18 cellular contexts compared by ENCODE assay signal in genomic region chr14:71327691-71328090, GRCh38. TPM values are rescaled to one million over a fixed set of nuclear protein-coding genes. Genes with fewer than 3 reads are reported as not detected.
A peak's percentile ranks its signal among the peaks of the same experiment; 100 is the strongest.
DNase-seq lines count a peak whose midpoint lies in the region; ATAC-seq and TF ChIP-seq lines count a peak whose summit lies in the region.
"Had no signal": no experiment of that assay in that cellular context is flagged by ENCODE, and none has a peak within 500 bp of the region (broad histone marks: within the 10 kb centered on the region; RNA-seq: fewer than 3 reads in every experiment).

No MANE protein-coding gene starts in this region.

- H3K27ac ChIP-seq in SJCRH30 (no peak overlapping the region), gastroesophageal sphincter (no peak overlapping the region)
- H3K27ac ChIP-seq: left ventricle myocardium inferior, vagina had no signal

- H3K27me3 Mint-ChIP-seq in activated CD4-positive, alpha-beta memory T cell treated with anti-CD3 and anti-CD28 coated beads, Interleukin-2, amount 10 ng/mL, durations not matched to agents 7 days and 5 days: no peaks in the 10 kb centered on the region
- H3K27me3 Mint-ChIP-seq in activated CD4-positive, alpha-beta memory T cell treated with anti-CD3 and anti-CD28 coated beads for 36 hours: no peaks in the 10 kb centered on the region
- H3K27me3 Mint-ChIP-seq in activated B cell treated with CpG ODN at 0.5 μM for 24 hours (no peaks in the 10 kb centered on the region), immature natural killer cell (ENCODE audit: low read depth in 3 of 3) (peaks cover 0 to 1% (median 0%) of the 10 kb centered on the region in 3 donors)
- H3K27me3 Mint-ChIP-seq: brain; CD4-positive, alpha-beta T cell had no signal

- TF ChIP-seq POLR2A in gastroesophageal sphincter (IDR thresholded peaks at IDR 0.05): no peak

- WGBS in gastroesophageal sphincter (ENCODE audit: low coverage in 1 of 2), 2 donors: 77% methylated on average over 1 of the region's 1 CpG; no CpG with 5 or more reads in 1 of the 2 donors

- H3K9me3 Mint-ChIP-seq in activated CD4-positive, alpha-beta memory T cell treated with anti-CD3 and anti-CD28 coated beads, Interleukin-2, amount 10 ng/mL, durations not matched to agents 7 days and 5 days: no peaks in the 10 kb centered on the region
- H3K9me3 Mint-ChIP-seq in activated CD4-positive, alpha-beta memory T cell treated with anti-CD3 and anti-CD28 coated beads for 36 hours: no peaks in the 10 kb centered on the region
- H3K9me3 Mint-ChIP-seq in activated B cell treated with CpG ODN at 0.5 μM for 24 hours (no peaks in the 10 kb centered on the region), immature natural killer cell (no peaks in the 10 kb centered on the region)
- no peaks in the 10 kb centered on the region for H3K9me3 Mint-ChIP-seq in stimulated activated effector memory CD8-positive, alpha-beta T cell treated with anti-CD3 and anti-CD28 coated beads, Interleukin-12 subunit alpha, Interleukin-12 subunit beta, amount 100 ng/mL, for 72 hours
- H3K9me3 Mint-ChIP-seq: activated naive CD4-positive, alpha-beta T cell treated with anti-CD3 and anti-CD28 coated beads for 36 hours; CD4-positive, alpha-beta T cell had no signal

- DNase-seq in activated CD4-positive, alpha-beta memory T cell treated with anti-CD3 and anti-CD28 coated beads, Interleukin-2, amount 10 ng/mL, durations not matched to agents 7 days and 5 days: no peak
- DNase-seq in activated CD4-positive, alpha-beta memory T cell treated with anti-CD3 and anti-CD28 coated beads for 36 hours: no peak
- DNase-seq in activated B cell treated with CpG ODN at 0.5 μM for 24 hours (no peak), immature natural killer cell (no peak), SJCRH30 (no peak)
- DNase-seq in stimulated activated effector memory CD8-positive, alpha-beta T cell treated with anti-CD3 and anti-CD28 coated beads, Interleukin-12 subunit alpha, Interleukin-12 subunit beta, amount 100 ng/mL, for 72 hours (ENCODE audit: low spot score in 2 of 2): no peak
- DNase-seq: activated naive CD4-positive, alpha-beta T cell treated with anti-CD3 and anti-CD28 coated beads for 36 hours; CD4-positive, alpha-beta T cell; DMS79 treated with DMSO at 0.1 percent for 48 hours; Karpas-422; left ventricle myocardium inferior; NCI-H1417; NCI-H2171 treated with DMSO at 0.1 percent for 48 hours; stimulated activated CD4-positive, alpha-beta T cell treated with anti-CD3 and anti-CD28 coated beads, Interleukin-12 subunit alpha, Interleukin-12 subunit beta, amount 100 ng/mL, for 4 hours had no signal

- CTCF ChIA-PET in activated CD4-positive, alpha-beta memory T cell treated with anti-CD3 and anti-CD28 coated beads, Interleukin-2, amount 10 ng/mL, durations not matched to agents 7 days and 5 days (lab: Charles Lee): no interaction called here
- CTCF ChIA-PET in activated CD4-positive, alpha-beta memory T cell treated with anti-CD3 and anti-CD28 coated beads for 36 hours (lab: Charles Lee): interaction anchor here (0.9 kb wide), 1 partner anchor 76 kb away, joined by 3 read pairs; no protein-coding TSS in a partner anchor
- CTCF ChIA-PET in activated B cell treated with CpG ODN at 0.5 μM for 24 hours (lab: Charles Lee): interaction anchor here (8.5 kb wide), 1 partner anchor 74 kb away, joined by 208 read pairs; no protein-coding TSS in a partner anchor

- peaks cover 80% of the 10 kb centered on the region for H3K4me1 Mint-ChIP-seq in activated CD4-positive, alpha-beta memory T cell treated with anti-CD3 and anti-CD28 coated beads, Interleukin-2, amount 10 ng/mL, durations not matched to agents 7 days and 5 days
- H3K4me1 Mint-ChIP-seq in activated CD4-positive, alpha-beta memory T cell treated with anti-CD3 and anti-CD28 coated beads for 36 hours (ENCODE audit: low read depth): peaks cover 77% of the 10 kb centered on the region
- H3K4me1 Mint-ChIP-seq in activated B cell treated with CpG ODN at 0.5 μM for 24 hours: peaks cover 91% of the 10 kb centered on the region
- peaks cover 55 to 75% of the 10 kb centered on the region in 2 donors for H3K4me1 Mint-ChIP-seq in immature natural killer cell
- H3K4me1 Mint-ChIP-seq in stimulated activated effector memory CD8-positive, alpha-beta T cell treated with anti-CD3 and anti-CD28 coated beads, Interleukin-12 subunit alpha, Interleukin-12 subunit beta, amount 100 ng/mL, for 72 hours: peaks cover 87% of the 10 kb centered on the region

- H3K9me3 ChIP-seq in SJCRH30 (replicated peaks) (0 out of 2 replicates have a peak, but pooled peaks cover 5% of the 10 kb centered on the region), gastroesophageal sphincter (no peaks in the 10 kb centered on the region)
- H3K9me3 ChIP-seq: left ventricle myocardium inferior, vagina had no signal

- H3K4me1 ChIP-seq in SJCRH30 (no peaks in the 10 kb centered on the region), gastroesophageal sphincter (peaks cover 0 to 43% (median 0%) of the 10 kb centered on the region in 3 donors)
- H3K4me1 ChIP-seq: left ventricle myocardium inferior, vagina had no signal

- POLR2A ChIA-PET in activated CD4-positive, alpha-beta memory T cell treated with anti-CD3 and anti-CD28 coated beads, Interleukin-2, amount 10 ng/mL, durations not matched to agents 7 days and 5 days (lab: Charles Lee): interaction anchor here (0.6 to 7.9 kb wide), 4 partner anchors 67 to 467 kb away, joined by 3 to 78 read pairs (median 4); no protein-coding TSS in a partner anchor
- POLR2A ChIA-PET in activated CD4-positive, alpha-beta memory T cell treated with anti-CD3 and anti-CD28 coated beads for 36 hours (lab: Charles Lee): no interaction called here
- POLR2A ChIA-PET in activated B cell treated with CpG ODN at 0.5 μM for 24 hours (lab: Charles Lee): interaction anchor here (1.0 to 8.8 kb wide), 3 partner anchors 29 to 76 kb away, joined by 8 to 164 read pairs (median 37); no protein-coding TSS in a partner anchor

- intact Hi-C loops in activated CD4-positive, alpha-beta memory T cell treated with anti-CD3 and anti-CD28 coated beads for 36 hours (cut with micrococcal nuclease): loop anchor here (10.0 kb wide), 2 partner anchors 213 to 443 kb away; no protein-coding TSS in a partner anchor
- intact Hi-C loops in activated B cell treated with CpG ODN at 0.5 μM for 24 hours (cut with micrococcal nuclease): loop anchor here (1.0 to 10.0 kb wide), 2 partner anchors 10 to 523 kb away; partner anchors contain the start of gene MAP3K9

- TF ChIP-seq EP300 in gastroesophageal sphincter (IDR thresholded peaks at IDR 0.05): no peak

- 0 out of 2 replicates have a peak, but pooled peaks cover 2% of the 10 kb centered on the region for H3K36me3 ChIP-seq in SJCRH30
- no peaks in the 10 kb centered on the region for H3K36me3 ChIP-seq in gastroesophageal sphincter
- H3K36me3 ChIP-seq: left ventricle myocardium inferior, vagina had no signal

- H3K4me3 ChIP-seq in SJCRH30 (no peak overlapping the region), gastroesophageal sphincter (no peak overlapping the region)
- H3K4me3 ChIP-seq: left ventricle myocardium inferior, vagina had no signal

- peaks cover 45% of the 10 kb centered on the region for H3K36me3 Mint-ChIP-seq in activated CD4-positive, alpha-beta memory T cell treated with anti-CD3 and anti-CD28 coated beads, Interleukin-2, amount 10 ng/mL, durations not matched to agents 7 days and 5 days (ENCODE audit: low read depth)
- H3K36me3 Mint-ChIP-seq in activated CD4-positive, alpha-beta memory T cell treated with anti-CD3 and anti-CD28 coated beads for 36 hours: peaks cover 8% of the 10 kb centered on the region
- peaks cover 28% of the 10 kb centered on the region for H3K36me3 Mint-ChIP-seq in activated B cell treated with CpG ODN at 0.5 μM for 24 hours (ENCODE audit: low read depth)
- H3K36me3 Mint-ChIP-seq in immature natural killer cell: peaks cover 0 to 5% (median 0%) of the 10 kb centered on the region in 3 donors
- peaks cover 26% of the 10 kb centered on the region for H3K36me3 Mint-ChIP-seq in stimulated activated effector memory CD8-positive, alpha-beta T cell treated with anti-CD3 and anti-CD28 coated beads, Interleukin-12 subunit alpha, Interleukin-12 subunit beta, amount 100 ng/mL, for 72 hours

- ATAC-seq in activated B cell treated with CpG ODN at 0.5 μM for 24 hours (ENCODE audit: low read depth): no peak
- no peak for ATAC-seq in stimulated activated effector memory CD8-positive, alpha-beta T cell treated with anti-CD3 and anti-CD28 coated beads, Interleukin-12 subunit alpha, Interleukin-12 subunit beta, amount 100 ng/mL, for 72 hours
- ATAC-seq in gastroesophageal sphincter: no peak
- no peak for ATAC-seq in HG02840 (IDR thresholded peaks at IDR 0.05; ENCODE audit: low FRiP score, unreplicated experiment)

- TF ChIP-seq CTCF in activated B cell treated with CpG ODN at 0.5 μM for 24 hours (IDR thresholded peaks at IDR 0.05): no peak
- TF ChIP-seq CTCF in gastroesophageal sphincter (IDR thresholded peaks at IDR 0.05): no peak

- H3K27me3 ChIP-seq in SJCRH30 (no peaks in the 10 kb centered on the region), gastroesophageal sphincter (no peaks in the 10 kb centered on the region)
- H3K27me3 ChIP-seq: vagina had no signal

- H3K4me3 Mint-ChIP-seq in activated CD4-positive, alpha-beta memory T cell treated with anti-CD3 and anti-CD28 coated beads, Interleukin-2, amount 10 ng/mL, durations not matched to agents 7 days and 5 days: no peak overlapping the region
- no peak overlapping the region for H3K4me3 Mint-ChIP-seq in activated CD4-positive, alpha-beta memory T cell treated with anti-CD3 and anti-CD28 coated beads for 36 hours
- H3K4me3 Mint-ChIP-seq in activated B cell treated with CpG ODN at 0.5 μM for 24 hours (peak overlapping the region; percentile 29), immature natural killer cell (peak overlapping the region in 3 of 5 donors; percentile 0 to 14 (median 7))
- peak overlapping the region; percentile 28 for H3K4me3 Mint-ChIP-seq in stimulated activated effector memory CD8-positive, alpha-beta T cell treated with anti-CD3 and anti-CD28 coated beads, Interleukin-12 subunit alpha, Interleukin-12 subunit beta, amount 100 ng/mL, for 72 hours
- H3K4me3 Mint-ChIP-seq: activated naive CD4-positive, alpha-beta T cell treated with anti-CD3 and anti-CD28 coated beads for 36 hours; brain; CD4-positive, alpha-beta T cell had no signal

- peak overlapping the region; percentile 21 for H3K27ac Mint-ChIP-seq in activated CD4-positive, alpha-beta memory T cell treated with anti-CD3 and anti-CD28 coated beads, Interleukin-2, amount 10 ng/mL, durations not matched to agents 7 days and 5 days
- H3K27ac Mint-ChIP-seq in activated CD4-positive, alpha-beta memory T cell treated with anti-CD3 and anti-CD28 coated beads for 36 hours: no peak overlapping the region
- no peak overlapping the region for H3K27ac Mint-ChIP-seq in activated B cell treated with CpG ODN at 0.5 μM for 24 hours
- peak overlapping the region in 5 of 6 donors; percentile 1 to 58 (median 19) for H3K27ac Mint-ChIP-seq in immature natural killer cell
- no peak overlapping the region for H3K27ac Mint-ChIP-seq in stimulated activated effector memory CD8-positive, alpha-beta T cell treated with anti-CD3 and anti-CD28 coated beads, Interleukin-12 subunit alpha, Interleukin-12 subunit beta, amount 100 ng/mL, for 72 hours
- H3K27ac Mint-ChIP-seq: activated naive CD4-positive, alpha-beta T cell treated with anti-CD3 and anti-CD28 coated beads for 36 hours; brain; CD4-positive, alpha-beta T cell had no signal

RNA-seq across cellular contexts. Expression of gene SIPA1L1, which starts 7.4 kb away (rescaled TPM):
- total RNA-seq in activated CD4-positive, alpha-beta memory T cell treated with anti-CD3 and anti-CD28 coated beads, Interleukin-2, amount 10 ng/mL, durations not matched to agents 7 days and 5 days: 10 to 100 TPM; 79.5 to 84.2 TPM
- total RNA-seq in activated CD4-positive, alpha-beta memory T cell treated with anti-CD3 and anti-CD28 coated beads for 36 hours: 10 to 100 TPM; 64.4 to 64.6 TPM
- 114 and 134 TPM in 2 replicates for total RNA-seq in activated B cell treated with CpG ODN at 0.5 μM for 24 hours
- 10 to 100 TPM in 1 of 3 donors, 1 to 10 TPM in 2; 1.3 to 19.1 (median 8.0) TPM for polyA plus RNA-seq in immature natural killer cell
- 16.2 and 17.6 TPM in 2 replicates for total RNA-seq in SJCRH30 (2014; rRNA removed; shearing (Covaris generic))
- 10 to 100 TPM; 23.6 to 61.0 (median 44.7) TPM for total RNA-seq in gastroesophageal sphincter

Comparison
In these comparisons a context has a peak if more than half of its experiments do, and no peak if none do; other contexts are left out.
1. H3K27ac Mint-ChIP-seq: peak in activated CD4-positive, alpha-beta memory T cell treated with anti-CD3 and anti-CD28 coated beads, Interleukin-2, amount 10 ng/mL, durations not matched to agents 7 days and 5 days (single experiment) and immature natural killer cell (5 of 6); none in activated CD4-positive, alpha-beta memory T cell treated with anti-CD3 and anti-CD28 coated beads for 36 hours (single experiment), activated B cell treated with CpG ODN at 0.5 μM for 24 hours (single experiment) and stimulated activated effector memory CD8-positive, alpha-beta T cell treated with anti-CD3 and anti-CD28 coated beads, Interleukin-12 subunit alpha, Interleukin-12 subunit beta, amount 100 ng/mL, for 72 hours (single experiment).
2. H3K4me3 Mint-ChIP-seq: peak in activated B cell treated with CpG ODN at 0.5 μM for 24 hours (single experiment), immature natural killer cell (3 of 5) and stimulated activated effector memory CD8-positive, alpha-beta T cell treated with anti-CD3 and anti-CD28 coated beads, Interleukin-12 subunit alpha, Interleukin-12 subunit beta, amount 100 ng/mL, for 72 hours (single experiment); none in activated CD4-positive, alpha-beta memory T cell treated with anti-CD3 and anti-CD28 coated beads, Interleukin-2, amount 10 ng/mL, durations not matched to agents 7 days and 5 days (single experiment) and activated CD4-positive, alpha-beta memory T cell treated with anti-CD3 and anti-CD28 coated beads for 36 hours (single experiment).